Comparison of ENCODE assay signal across 10 cellular contexts in the genomic region with DNA sequence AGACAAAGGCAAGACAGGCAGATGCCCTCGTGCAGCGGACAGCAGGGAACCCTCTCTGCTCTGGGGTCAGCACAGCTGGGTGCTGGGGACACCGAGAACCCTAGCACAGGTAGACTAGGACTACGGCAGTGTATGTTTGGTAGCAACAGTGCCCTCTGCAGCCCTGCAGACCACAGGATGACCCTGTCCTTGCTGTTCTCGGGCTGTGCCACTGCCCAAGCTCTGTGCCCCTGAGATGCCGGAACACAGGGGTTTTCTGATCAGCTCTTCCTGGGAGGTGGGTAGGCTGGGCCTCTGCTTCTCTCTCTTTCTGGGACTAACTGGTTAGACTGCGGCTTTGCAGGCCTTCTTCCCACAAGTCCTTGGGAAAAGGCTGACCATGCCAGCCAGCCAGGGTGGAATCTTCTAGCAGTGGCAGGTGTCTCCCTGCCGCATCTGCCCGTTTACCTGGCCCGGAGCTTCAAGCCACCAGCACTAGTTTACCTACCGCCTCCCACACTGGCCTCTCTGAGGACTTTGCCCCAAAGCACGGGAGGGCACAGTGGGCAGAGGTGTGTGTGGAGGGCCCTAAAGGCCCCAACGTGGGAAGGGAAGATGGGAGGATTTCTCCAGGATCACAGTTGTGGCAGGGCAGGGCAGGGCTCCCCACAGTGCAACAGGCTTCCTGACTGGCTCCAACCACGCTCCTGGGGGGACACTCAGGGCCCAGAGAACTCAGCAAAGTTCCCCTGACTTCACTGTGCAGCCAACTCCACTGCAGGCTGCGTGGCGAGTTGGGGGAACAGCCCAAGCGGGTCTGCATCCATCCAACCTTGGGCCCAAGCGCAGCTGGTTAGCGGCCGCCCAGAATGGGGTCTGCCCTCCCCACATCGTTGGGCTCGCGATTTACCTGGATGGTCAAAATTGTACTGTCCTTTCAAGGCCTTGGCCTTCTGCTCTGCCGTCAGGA. TPM values are rescaled to one million over a fixed set of nuclear protein-coding genes. Genes with fewer than 3 reads are reported as not detected.
DNase-seq lines count a peak whose midpoint lies in the region; ATAC-seq, FAIRE-seq and TF ChIP-seq lines count a peak whose summit lies in the region.
"Had no signal": no experiment of that assay in that cellular context is flagged by ENCODE, and none has a peak within 500 bp of the region (broad histone marks: within the 10 kb centered on the region; RNA-seq: fewer than 3 reads in every experiment).

No MANE protein-coding gene starts in this region.

- peak overlapping the region; percentile 84 for H3K4me2 ChIP-seq in PC-9

- H3K9me3 ChIP-seq in PC-9 (ENCODE audit: insufficient read depth, low read depth) (no peaks in the 10 kb centered on the region), pancreas (no peaks in the 10 kb centered on the region)

- no peak for FAIRE-seq in D721Med (lab: Jason Lieb, UNC)
- FAIRE-seq in pancreas (lab: Jason Lieb, UNC), result no peak
- FAIRE-seq: H54 had no signal

- H3K4me1 ChIP-seq in PC-9 (replicated peaks; ENCODE audit: insufficient read depth), result 0 out of 2 replicates have a peak, but pooled peaks cover 6% of the 10 kb centered on the region
- H3K4me1 ChIP-seq in pancreas, result peaks cover 4 to 10% (median 4%) of the 10 kb centered on the region in 3 donors

- H3K27me3 ChIP-seq in PC-9 (ENCODE audit: insufficient read depth, low read depth), result no peaks in the 10 kb centered on the region
- no peaks in the 10 kb centered on the region for H3K27me3 ChIP-seq in pancreas

- intact Hi-C loops in PC-9 (cut with micrococcal nuclease; ENCODE audit: unreplicated experiment), result no loop called here
- intact Hi-C loops in pancreas (cut with DNase I), result no loop called here

- CTCF ChIA-PET in PC-9 (lab: Charles Lee), result no interaction called here

- 0 out of 2 replicates have a peak, but pooled peaks cover 4% of the 10 kb centered on the region for H3K36me3 ChIP-seq in PC-9 (ENCODE audit: low read depth)
- H3K36me3 ChIP-seq in pancreas, result peaks cover 0 to 22% (median 0%) of the 10 kb centered on the region in 3 donors

- POLR2A ChIA-PET in PC-9 (lab: Charles Lee; ENCODE audit: unreplicated experiment), result no interaction called here

- TSS peak; percentile 30 for BruUV-seq in PC-9 (replicated peaks; lab: Mats Ljungman, UMichigan)

- peak overlapping the region; percentile 64 for H3K4me3 ChIP-seq in PC-9
- peak overlapping the region; percentile 82 for H3K4me3 ChIP-seq in epithelial cell of proximal tubule (ENCODE audit: low read depth, low read length)
- peak overlapping the region; percentile 60 to 99 (median 96) for H3K4me3 ChIP-seq in pancreas

- peak; percentile 17 for DNase-seq in D721Med (ENCODE audit: insufficient read length, low spot score)
- no peak for DNase-seq in PC-9
- DNase-seq in epithelial cell of proximal tubule (ENCODE audit: low read depth), result no peak
- no peak for DNase-seq in pancreas
- DNase-seq in 8988T, result no peak
- no peak for DNase-seq in NOMO-1 treated with DMSO at 0.1 percent for 48 hours (lab: John Stamatoyannopoulos, UW; ENCODE audit: unreplicated experiment)
- DNase-seq in NCI-H774 (lab: John Stamatoyannopoulos, UW), result no peak

- H3K9me2 ChIP-seq in PC-9 (ENCODE audit: insufficient read depth), result no peaks in the 10 kb centered on the region

- ATAC-seq in pancreas, result no peak
- no peak for ATAC-seq in HG02884 (IDR thresholded peaks at IDR 0.05; ENCODE audit: unreplicated experiment)

- H3K27ac ChIP-seq in PC-9, result no peak overlapping the region
- H3K27ac ChIP-seq in pancreas, result peak overlapping the region in 1 of 4 donors; percentile 8

- 44 to 50% methylated on average over 24 of the region's 24 CpGs for WGBS in pancreas, 2 donors

- TF ChIP-seq CTCF in D721Med (IDR thresholded peaks at IDR 0.05; ENCODE audit: insufficient read depth, missing control alignments) (no peak), PC-9 (conservative IDR thresholded peaks at IDR 0.05) (no peak), epithelial cell of proximal tubule (conservative IDR thresholded peaks at IDR 0.05; ENCODE audit: low read depth, low read length) (peak; percentile 4), pancreas (IDR thresholded peaks at IDR 0.05) (no peak)

- peaks cover 8% of the 10 kb centered on the region for H3F3A ChIP-seq in PC-9 (ENCODE audit: insufficient read depth, low read depth)

- no peaks in the 10 kb centered on the region for H3K79me2 ChIP-seq in PC-9 (ENCODE audit: low read depth)

- H2AFZ ChIP-seq in PC-9, result peak overlapping the region; percentile 59

- no peaks in the 10 kb centered on the region; the same call in 1 of the 2 replicates for H4K20me1 ChIP-seq in PC-9 (ENCODE audit: insufficient read depth)

RNA-seq across cellular contexts. Expression of gene UCK1, which starts 1.2 kb away (rescaled TPM):
- total RNA-seq in PC-9 (2021) (31.7 and 33.5 TPM in 2 replicates), epithelial cell of proximal tubule (22.4 and 32.5 TPM in 2 replicates), pancreas (10 to 100 TPM; 11.2 to 18.7 (median 17.7) TPM)
- 10 to 100 TPM; 24.6 to 31.2 TPM for polyA plus RNA-seq in pancreas

RNA-seq across cellular contexts. Expression of gene PRRT1B, which starts 15.5 kb away (rescaled TPM):
- total RNA-seq in PC-9 (2021), result not detected in 2 replicates
- total RNA-seq in epithelial cell of proximal tubule, result not detected in 2 replicates
- total RNA-seq in pancreas, result 1 to 10 TPM; 2.3 to 4.1 (median 3.2) TPM
- 1 to 10 TPM; 2.5 to 5.0 TPM for polyA plus RNA-seq in pancreas
- total RNA-seq: activated CD8-positive, alpha-beta memory T cell treated with anti-CD3 and anti-CD28 coated beads for 36 hours had no signal

RNA-seq across cellular contexts. Expression of gene POMT1, which starts 27.2 kb away (rescaled TPM):
- total RNA-seq in PC-9 (2021) (35.3 and 45.8 TPM in 2 replicates), epithelial cell of proximal tubule (20.9 and 22.4 TPM in 2 replicates), pancreas (10 to 100 TPM; 11.3 to 19.7 (median 16.2) TPM)
- polyA plus RNA-seq in pancreas, result 10 to 100 TPM; 47.9 to 66.5 TPM
